ENCODE assay signal across 8 cellular contexts in genomic region chr10:93376372-93377296, GRCh38.
DNase-seq lines count a peak whose midpoint lies in the region; ATAC-seq and TF ChIP-seq lines count a peak whose summit lies in the region.

No MANE protein-coding gene starts in this region.

- H3K4me3 ChIP-seq in foreskin fibroblast (ENCODE audit: low read depth in 1 of 2, low read length in 2 of 2) = peak overlapping the region in 1 of 2 donors; percentile 32

- H3K9me3 Mint-ChIP-seq in activated T-helper 17 cell treated with anti-CD3 and anti-CD28 coated beads, Interleukin-2, amount 50 U/mL, for 72 hours = no peaks in the 10 kb centered on the region
- H3K9me3 Mint-ChIP-seq in nephron progenitor cell = no peaks in the 10 kb centered on the region

- peaks cover 4% of the 10 kb centered on the region for H3K27me3 Mint-ChIP-seq in activated T-helper 17 cell treated with anti-CD3 and anti-CD28 coated beads, Interleukin-2, amount 50 U/mL, for 72 hours
- H3K27me3 Mint-ChIP-seq in nephron progenitor cell (ENCODE audit: low read depth, poor library complexity) = no peaks in the 10 kb centered on the region

- H3K4me3 Mint-ChIP-seq in activated T-helper 17 cell treated with anti-CD3 and anti-CD28 coated beads, Interleukin-2, amount 50 U/mL, for 72 hours = peak overlapping the region; percentile 26
- no peak overlapping the region for H3K4me3 Mint-ChIP-seq in nephron progenitor cell

- DNase-seq in activated CD8-positive, alpha-beta memory T cell treated with anti-CD3 and anti-CD28 coated beads for 24 hours = peak; percentile 62
- no peak for DNase-seq in activated CD8-positive, alpha-beta memory T cell treated with anti-CD3 and anti-CD28 coated beads, Interleukin-2, amount 50 U/mL, for 4 hours
- DNase-seq in NCI-H82 treated with DMSO at 0.1 percent for 48 hours (lab: John Stamatoyannopoulos, UW; ENCODE audit: unreplicated experiment) (peak; percentile 52), foreskin fibroblast (peak; percentile 79 to 92), nephron progenitor cell (peak; percentile 33)

- H3K27ac Mint-ChIP-seq in activated T-helper 17 cell treated with anti-CD3 and anti-CD28 coated beads, Interleukin-2, amount 50 U/mL, for 72 hours = peak overlapping the region; percentile 70
- H3K27ac Mint-ChIP-seq in nephron progenitor cell = no peak overlapping the region

- peak; percentile 42 for ATAC-seq in HG03378 (IDR thresholded peaks at IDR 0.05; ENCODE audit: unreplicated experiment)
- ATAC-seq in activated T-helper 17 cell treated with anti-CD3 and anti-CD28 coated beads, Interleukin-2, amount 50 U/mL, for 72 hours (replicated peaks) = no peak
- no peak for ATAC-seq in GM21717 (IDR thresholded peaks at IDR 0.05; ENCODE audit: unreplicated experiment)

- peaks cover 20% of the 10 kb centered on the region for H3K4me1 Mint-ChIP-seq in activated T-helper 17 cell treated with anti-CD3 and anti-CD28 coated beads, Interleukin-2, amount 50 U/mL, for 72 hours
- peaks cover 12% of the 10 kb centered on the region for H3K4me1 Mint-ChIP-seq in nephron progenitor cell

- H3K36me3 Mint-ChIP-seq in activated T-helper 17 cell treated with anti-CD3 and anti-CD28 coated beads, Interleukin-2, amount 50 U/mL, for 72 hours (ENCODE audit: low read depth) = peaks cover 72% of the 10 kb centered on the region
- peaks cover 24% of the 10 kb centered on the region for H3K36me3 Mint-ChIP-seq in nephron progenitor cell (ENCODE audit: low read depth)

- TF ChIP-seq CTCF in foreskin fibroblast (IDR thresholded peaks at IDR 0.05; ENCODE audit: low read depth, low read length) (peak; percentile 92), nephron progenitor cell (IDR thresholded peaks at IDR 0.05) (peak; percentile 94)
